ENCODE assay signal across 18 cellular contexts in the genomic region with DNA sequence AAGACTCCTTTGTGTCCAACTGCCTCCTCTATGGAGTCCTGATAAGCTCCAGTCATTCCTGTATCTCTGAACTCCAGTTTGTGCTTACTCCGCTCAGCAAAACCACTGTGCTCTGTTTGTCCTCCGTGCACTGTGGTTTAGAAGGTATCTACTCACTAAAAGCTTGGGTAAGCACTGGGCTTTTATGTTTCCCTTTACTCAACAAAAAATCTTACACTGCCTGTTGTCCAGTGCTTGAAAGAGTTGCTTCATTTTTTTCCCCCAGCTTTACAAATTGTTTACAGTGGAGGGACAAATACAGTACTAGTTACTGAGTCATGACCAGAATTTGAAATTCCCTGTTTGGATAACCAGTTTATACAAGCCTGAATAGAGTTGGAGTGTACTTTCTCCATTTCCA.
DNase-seq lines count a peak whose midpoint lies in the region; ATAC-seq and TF ChIP-seq lines count a peak whose summit lies in the region.
"Had no signal": no experiment of that assay in that cellular context is flagged by ENCODE, and none has a peak within 500 bp of the region (broad histone marks: within the 10 kb centered on the region; RNA-seq: fewer than 3 reads in every experiment).

No MANE protein-coding gene starts in this region.

- H2AFZ ChIP-seq in neural progenitor cell (replicated peaks): peak overlapping the region; percentile 27

- no peaks in the 10 kb centered on the region for H3K27me3 ChIP-seq in neural progenitor cell
- H3K27me3 ChIP-seq: body of pancreas had no signal

- H3K9me3 Mint-ChIP-seq in neural progenitor cell: peaks cover 2% of the 10 kb centered on the region
- H3K9me3 Mint-ChIP-seq in stimulated activated effector memory CD8-positive, alpha-beta T cell treated with anti-CD3 and anti-CD28 coated beads, Interleukin-12 subunit alpha, Interleukin-12 subunit beta, amount 100 ng/mL, for 72 hours: peaks cover 7% of the 10 kb centered on the region

- no peaks in the 10 kb centered on the region for H3K27me3 Mint-ChIP-seq in neural progenitor cell (ENCODE audit: insufficient read depth, low read depth)
- H3K27me3 Mint-ChIP-seq: activated CD4-positive, alpha-beta T cell treated with anti-CD3 and anti-CD28 coated beads, Interleukin-2, amount 10 ng/mL, durations not matched to agents 7 days and 5 days; activated naive CD4-positive, alpha-beta T cell treated with anti-CD3 and anti-CD28 coated beads, Interleukin-2, amount 10 ng/mL, durations not matched to agents 7 days and 5 days had no signal

- H3K4me3 ChIP-seq in neural progenitor cell: no peak overlapping the region
- H3K4me3 ChIP-seq: body of pancreas, skin epidermis had no signal

- no peak overlapping the region for H3K4me3 Mint-ChIP-seq in neural progenitor cell
- H3K4me3 Mint-ChIP-seq in stimulated activated effector memory CD8-positive, alpha-beta T cell treated with anti-CD3 and anti-CD28 coated beads, Interleukin-12 subunit alpha, Interleukin-12 subunit beta, amount 100 ng/mL, for 72 hours: no peak overlapping the region
- H3K4me3 Mint-ChIP-seq: activated CD4-positive, alpha-beta T cell treated with anti-CD3 and anti-CD28 coated beads, Interleukin-2, amount 10 ng/mL, durations not matched to agents 7 days and 5 days; activated naive CD4-positive, alpha-beta T cell treated with anti-CD3 and anti-CD28 coated beads, Interleukin-2, amount 10 ng/mL, durations not matched to agents 7 days and 5 days; immature natural killer cell; naive thymus-derived CD8-positive, alpha-beta T cell had no signal

- H3K9me3 ChIP-seq in neural progenitor cell (ENCODE audit: low read depth): no peaks in the 10 kb centered on the region
- H3K9me3 ChIP-seq: body of pancreas had no signal

- ATAC-seq in SK-N-SH treated with all-trans-retinoic acid at 6 μM for 48 hours: no peak
- ATAC-seq in stimulated activated effector memory CD8-positive, alpha-beta T cell treated with anti-CD3 and anti-CD28 coated beads, Interleukin-12 subunit alpha, Interleukin-12 subunit beta, amount 100 ng/mL, for 72 hours: no peak
- ATAC-seq: body of pancreas; naive thymus-derived CD8-positive, alpha-beta T cell had no signal

- peak; percentile 26 for DNase-seq in GM04503 (ENCODE audit: low read depth)
- DNase-seq in RWPE1 (ENCODE audit: low spot score): peak; percentile 11
- peak; percentile 22 for DNase-seq in fibroblast of gingiva (ENCODE audit: low read depth)
- DNase-seq in neural progenitor cell (ENCODE audit: low spot score): no peak
- DNase-seq in activated CD4-positive, alpha-beta T cell treated with anti-CD3 and anti-CD28 coated beads for 1 hour: no peak
- DNase-seq in stimulated activated effector memory CD8-positive, alpha-beta T cell treated with anti-CD3 and anti-CD28 coated beads, Interleukin-12 subunit alpha, Interleukin-12 subunit beta, amount 100 ng/mL, for 72 hours (ENCODE audit: low spot score in 2 of 2): no peak
- DNase-seq: activated CD4-positive, alpha-beta T cell treated with anti-CD3 and anti-CD28 coated beads, Interleukin-2, amount 10 ng/mL, durations not matched to agents 7 days and 5 days; activated naive CD4-positive, alpha-beta T cell treated with anti-CD3 and anti-CD28 coated beads, Interleukin-2, amount 10 ng/mL, durations not matched to agents 7 days and 5 days; body of pancreas; Calu3; cortex of kidney; immature natural killer cell; naive thymus-derived CD8-positive, alpha-beta T cell; NCI-H1417 treated with DMSO at 0.1 percent for 48 hours; NCI-H774; stimulated activated CD4-positive, alpha-beta T cell treated with anti-CD3 and anti-CD28 coated beads, Interleukin-4, amount 100 ng/mL, for 1 hour had no signal

- peak overlapping the region; percentile 25 for H3K4me2 ChIP-seq in neural progenitor cell

- H3K4me1 Mint-ChIP-seq in neural progenitor cell: no peaks in the 10 kb centered on the region
- no peaks in the 10 kb centered on the region for H3K4me1 Mint-ChIP-seq in stimulated activated effector memory CD8-positive, alpha-beta T cell treated with anti-CD3 and anti-CD28 coated beads, Interleukin-12 subunit alpha, Interleukin-12 subunit beta, amount 100 ng/mL, for 72 hours
- H3K4me1 Mint-ChIP-seq: activated CD4-positive, alpha-beta T cell treated with anti-CD3 and anti-CD28 coated beads, Interleukin-2, amount 10 ng/mL, durations not matched to agents 7 days and 5 days; activated naive CD4-positive, alpha-beta T cell treated with anti-CD3 and anti-CD28 coated beads, Interleukin-2, amount 10 ng/mL, durations not matched to agents 7 days and 5 days; immature natural killer cell; naive thymus-derived CD8-positive, alpha-beta T cell had no signal

- TF ChIP-seq CTCF in RWPE1 (conservative IDR thresholded peaks at IDR 0.05; ENCODE audit: low read depth) (no peak), neural progenitor cell (IDR thresholded peaks at IDR 0.05) (no peak)

- peaks cover 10% of the 10 kb centered on the region for H3F3A ChIP-seq in neural progenitor cell (ENCODE audit: low read depth)

- POLR2A ChIA-PET in RWPE1 (lab: Yijun Ruan, JAX; ENCODE audit: low non-redundant PET): no interaction called here

- H3K9ac ChIP-seq in neural progenitor cell: no peak overlapping the region

- H3K4me1 ChIP-seq in neural progenitor cell: peaks cover 12% of the 10 kb centered on the region
- H3K4me1 ChIP-seq: body of pancreas had no signal

- H3K36me3 ChIP-seq in neural progenitor cell: no peaks in the 10 kb centered on the region

- CTCF ChIA-PET in RWPE1 (lab: Yijun Ruan, JAX): no interaction called here

- H3K27ac ChIP-seq in RWPE1 (no peak overlapping the region), neural progenitor cell (peak overlapping the region; percentile 81)
- H3K27ac ChIP-seq: body of pancreas, skin epidermis had no signal

- no peaks in the 10 kb centered on the region for H4K20me1 ChIP-seq in neural progenitor cell (ENCODE audit: low read depth)

- no peaks in the 10 kb centered on the region for H3K36me3 Mint-ChIP-seq in neural progenitor cell
- H3K36me3 Mint-ChIP-seq in stimulated activated effector memory CD8-positive, alpha-beta T cell treated with anti-CD3 and anti-CD28 coated beads, Interleukin-12 subunit alpha, Interleukin-12 subunit beta, amount 100 ng/mL, for 72 hours: no peaks in the 10 kb centered on the region
- H3K36me3 Mint-ChIP-seq: activated naive CD4-positive, alpha-beta T cell treated with anti-CD3 and anti-CD28 coated beads, Interleukin-2, amount 10 ng/mL, durations not matched to agents 7 days and 5 days; immature natural killer cell; naive thymus-derived CD8-positive, alpha-beta T cell had no signal

- no peak overlapping the region for H3K27ac Mint-ChIP-seq in neural progenitor cell
- H3K27ac Mint-ChIP-seq in stimulated activated effector memory CD8-positive, alpha-beta T cell treated with anti-CD3 and anti-CD28 coated beads, Interleukin-12 subunit alpha, Interleukin-12 subunit beta, amount 100 ng/mL, for 72 hours: no peak overlapping the region
- H3K27ac Mint-ChIP-seq: activated CD4-positive, alpha-beta T cell treated with anti-CD3 and anti-CD28 coated beads, Interleukin-2, amount 10 ng/mL, durations not matched to agents 7 days and 5 days; activated naive CD4-positive, alpha-beta T cell treated with anti-CD3 and anti-CD28 coated beads, Interleukin-2, amount 10 ng/mL, durations not matched to agents 7 days and 5 days; immature natural killer cell; naive thymus-derived CD8-positive, alpha-beta T cell had no signal

- H3K79me2 ChIP-seq in neural progenitor cell (ENCODE audit: low read depth): no peaks in the 10 kb centered on the region

TF ChIP-seq in SK-N-SH treated with all-trans-retinoic acid at 6 μM for 48 hours, 23 proteins besides CTCF, POLR2A, EP300 and RAD21 (continues in another document):
- TF ChIP-seq ZNF70 (CRISPR knock-in tag; IDR thresholded peaks at IDR 0.05) (no peak), OSR1 (CRISPR knock-in tag; IDR thresholded peaks at IDR 0.05) (no peak), CREB5 (CRISPR knock-in tag; IDR thresholded peaks at IDR 0.05; ENCODE audit: low read depth) (no peak), ESRRG (CRISPR knock-in tag; IDR thresholded peaks at IDR 0.05) (no peak), ISL1 (CRISPR knock-in tag; IDR thresholded peaks at IDR 0.05) (no peak), ZFP3 (CRISPR knock-in tag; IDR thresholded peaks at IDR 0.05) (no peak), ARNTL (CRISPR knock-in tag; IDR thresholded peaks at IDR 0.05; ENCODE audit: borderline replicate concordance, low read depth) (no peak), PPARA (CRISPR knock-in tag; IDR thresholded peaks at IDR 0.05; ENCODE audit: borderline replicate concordance) (no peak), PATZ1 (CRISPR knock-in tag; IDR thresholded peaks at IDR 0.05; ENCODE audit: borderline replicate concordance) (no peak), ZNF8 (CRISPR knock-in tag; IDR thresholded peaks at IDR 0.05) (no peak), ZNF565 (CRISPR knock-in tag; conservative IDR thresholded peaks at IDR 0.05; ENCODE audit: low read depth) (no peak)

Comparison
In these comparisons a context has a peak if more than half of its experiments do, and no peak if none do; other contexts are left out.
1. DNase-seq: peak in GM04503 (single experiment), RWPE1 (single experiment) and fibroblast of gingiva (single experiment); none in neural progenitor cell (single experiment), activated CD4-positive, alpha-beta T cell treated with anti-CD3 and anti-CD28 coated beads for 1 hour (single experiment) and stimulated activated effector memory CD8-positive, alpha-beta T cell treated with anti-CD3 and anti-CD28 coated beads, Interleukin-12 subunit alpha, Interleukin-12 subunit beta, amount 100 ng/mL, for 72 hours (0 of 2).